In the genomic region with DNA sequence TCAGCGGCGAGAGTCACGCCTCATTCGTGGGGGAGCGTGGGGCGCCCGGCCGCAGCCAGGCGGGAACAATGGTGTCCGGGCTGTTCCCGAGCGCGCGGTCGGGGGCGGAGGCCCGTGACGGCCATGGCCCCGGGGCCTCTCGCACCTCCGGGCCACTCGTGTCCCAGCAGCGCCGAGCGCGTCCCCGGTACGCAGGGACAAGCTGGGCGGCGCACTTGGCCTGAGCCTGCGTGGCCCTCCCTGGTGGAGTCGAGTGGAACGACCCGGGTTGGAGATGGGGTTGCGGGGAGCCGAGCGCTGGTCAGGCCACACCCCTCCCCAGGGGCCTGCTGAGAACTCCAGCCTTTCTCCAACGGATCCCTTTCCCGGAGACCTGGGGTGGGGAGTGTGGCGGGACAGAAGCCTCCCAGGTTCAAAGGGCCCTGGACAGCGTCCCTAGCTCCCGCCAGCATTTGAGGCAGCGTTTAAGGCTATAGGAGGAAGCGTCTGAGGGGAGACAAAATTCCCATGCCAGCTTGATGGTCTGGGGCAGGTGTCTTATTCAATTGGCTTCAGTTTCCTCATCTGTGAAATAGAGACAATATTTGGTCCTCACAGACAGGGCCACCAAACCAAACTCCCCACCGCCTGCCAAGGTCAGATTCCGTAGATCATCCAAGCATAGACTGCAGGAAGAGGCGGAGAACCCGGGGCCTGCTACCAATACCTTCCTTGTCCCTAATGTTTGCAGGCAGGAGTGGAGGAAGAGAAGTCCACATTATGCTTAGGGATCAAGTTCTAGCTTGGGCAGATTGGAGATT, we compare ENCODE assay signal across 8 cellular contexts. TPM values are rescaled to one million over a fixed set of nuclear protein-coding genes. Genes with fewer than 3 reads are reported as not detected.
DNase-seq lines count a peak whose midpoint lies in the region; ATAC-seq and TF ChIP-seq lines count a peak whose summit lies in the region.

No MANE protein-coding gene starts in this region.

- H3K36me3 ChIP-seq in gastroesophageal sphincter (peaks cover 0 to 14% of the 10 kb centered on the region in 2 donors), neutrophil (no peaks in the 10 kb centered on the region)

- no peak for TF ChIP-seq POLR2A in gastroesophageal sphincter (IDR thresholded peaks at IDR 0.05)

- DNase-seq in AG08396 (ENCODE audit: low spot score) (peak; percentile 80), NCI-H510A treated with DMSO at 0.1 percent for 48 hours (lab: John Stamatoyannopoulos, UW) (peak; percentile 81), GF-D8 (lab: John Stamatoyannopoulos, UW) (no peak)
- DNase-seq in activated T-helper 9 cell treated with anti-CD3 and anti-CD28 coated beads, Interleukin-2, amount 50 U/mL, for 16 hours (ENCODE audit: low read depth), result peak; percentile 19

- ATAC-seq in GM18502 (IDR thresholded peaks at IDR 0.05; ENCODE audit: poor library complexity, unreplicated experiment) (peak; percentile 34), HG02970 (IDR thresholded peaks at IDR 0.05; ENCODE audit: low FRiP score, unreplicated experiment) (peak; percentile 26), gastroesophageal sphincter (peak; percentile 50)

- H3K27me3 ChIP-seq in gastroesophageal sphincter (no peaks in the 10 kb centered on the region), neutrophil (peaks cover 26% of the 10 kb centered on the region)

- TF ChIP-seq CTCF in gastroesophageal sphincter (IDR thresholded peaks at IDR 0.05), result peak in 3 of 4 experiments; percentile 35 to 40 (median 40)
- TF ChIP-seq CTCF in neutrophil (IDR thresholded peaks at IDR 0.05), result no peak

- WGBS in gastroesophageal sphincter (ENCODE audit: low coverage in 1 of 2), 2 donors, result 18% methylated on average over 2 of the region's 48 CpGs; no CpG with 5 or more reads in 1 of the 2 donors

- H3K4me1 ChIP-seq in gastroesophageal sphincter (peaks cover 0 to 33% (median 10%) of the 10 kb centered on the region in 3 donors), neutrophil (ENCODE audit: control insufficient read depth in 1 of 2, insufficient read depth in 1 of 2, low read depth in 1 of 2, low read length in 1 of 2) (peaks cover 39 to 40% of the 10 kb centered on the region in 2 experiments)

- H3K27ac ChIP-seq in gastroesophageal sphincter, result peak overlapping the region; percentile 49 to 92 (median 90)
- H3K27ac ChIP-seq in neutrophil, result peak overlapping the region; percentile 78

- H3K9me3 ChIP-seq in gastroesophageal sphincter (peaks cover 0 to 8% (median 0%) of the 10 kb centered on the region in 3 donors), neutrophil (no peaks in the 10 kb centered on the region)

- H3K4me3 ChIP-seq in gastroesophageal sphincter (peak overlapping the region; percentile 58 to 95), neutrophil (ENCODE audit: low read depth in 1 of 2, low read length in 1 of 2) (peak overlapping the region; percentile 81 to 90)

- TF ChIP-seq EP300 in gastroesophageal sphincter (IDR thresholded peaks at IDR 0.05), result no peak

RNA-seq across cellular contexts. Expression of a gene that starts 0.5 kb away (rescaled TPM):
- 10 to 100 TPM; 37.5 to 48.9 (median 48.0) TPM for total RNA-seq in gastroesophageal sphincter

RNA-seq across cellular contexts. Expression of a gene that starts 37.6 kb away (rescaled TPM):
- total RNA-seq in gastroesophageal sphincter, result under 1 TPM in 1 of 4 donors, not detected in 3; 0.15 TPM

RNA-seq across cellular contexts. Expression of a gene that starts 39.6 kb away (rescaled TPM):
- under 1 TPM in 2 of 4 donors, not detected in 2; 0.13 to 0.42 TPM for total RNA-seq in gastroesophageal sphincter
